ENCODE assay signal across 7 cellular contexts in the genomic region with DNA sequence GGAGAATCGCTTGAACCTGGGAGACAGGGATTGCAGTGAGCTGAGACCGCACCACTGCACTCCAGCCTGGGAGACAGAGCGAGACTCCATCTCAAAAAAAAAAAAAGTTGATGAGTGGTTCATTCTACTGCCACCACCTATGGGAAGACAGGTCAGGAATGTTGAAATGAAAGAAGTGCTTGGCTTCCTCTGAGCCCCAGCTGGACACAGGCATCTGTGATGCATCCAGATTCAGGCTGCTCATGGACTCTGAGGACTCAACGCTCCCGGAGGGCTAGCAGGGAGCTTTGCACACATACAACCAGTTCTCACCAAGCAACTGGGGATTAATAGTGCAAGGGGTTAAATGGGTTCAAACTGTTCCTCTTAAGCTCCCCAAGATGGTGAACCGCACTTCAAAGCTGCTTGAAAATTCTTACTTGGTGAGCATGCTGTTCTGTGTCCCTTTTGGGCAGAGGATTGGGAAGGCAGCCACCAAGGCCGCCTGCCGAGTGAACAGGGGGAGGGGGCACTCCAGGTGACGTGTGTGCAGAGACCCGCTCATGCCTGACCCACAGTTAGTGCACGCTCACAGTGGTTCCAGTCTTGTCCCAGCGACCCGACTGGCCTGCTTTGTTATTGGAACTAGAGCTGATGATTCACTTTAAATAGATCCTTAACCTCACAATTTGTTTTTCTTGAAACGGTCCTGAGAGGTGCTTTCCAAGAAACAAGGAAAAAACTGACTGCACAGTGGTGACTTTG. TPM values are rescaled to one million over a fixed set of nuclear protein-coding genes. Genes with fewer than 3 reads are reported as not detected.
DNase-seq lines count a peak whose midpoint lies in the region; FAIRE-seq and TF ChIP-seq lines count a peak whose summit lies in the region.
"Not testable (repeated sequence)": the region's sequence is repeated elsewhere in the genome, so short reads cannot be mapped to it uniquely, and the experiment has no call there.

No MANE protein-coding gene starts in this region.

- H3K79me1 ChIP-seq in mesenchymal stem cell (replicated peaks; ENCODE audit: low read length, poor library complexity, severe bottlenecking) = not testable (repeated sequence)

- H3K9me3 ChIP-seq in adipocyte (ENCODE audit: control insufficient read depth, low read length); endothelial cell of umbilical vein (replicated peaks; ENCODE audit: control insufficient read depth, insufficient read depth, low read length); hepatocyte (ENCODE audit: low read depth); mesenchymal stem cell (ENCODE audit: control insufficient read depth, low read length); sigmoid colon: not testable (repeated sequence)

- not testable (repeated sequence) for H2BK120ac ChIP-seq in mesenchymal stem cell (ENCODE audit: low read depth, low read length)

- not testable (repeated sequence) for H4K91ac ChIP-seq in mesenchymal stem cell (ENCODE audit: low read length)

- H3K4me1 ChIP-seq in adipocyte (ENCODE audit: control insufficient read depth, insufficient read depth, low read length); endothelial cell of umbilical vein (ENCODE audit: control insufficient read depth, extremely low read depth, insufficient read depth, low read length); hepatocyte (ENCODE audit: insufficient read depth): not testable (repeated sequence)
- H3K4me1 ChIP-seq in mesenchymal stem cell (ENCODE audit: control insufficient read depth, insufficient read depth, low read depth, low read length) (peaks cover 13% of the 10 kb centered on the region), sigmoid colon (peaks cover 0 to 37% (median 18%) of the 10 kb centered on the region in 4 donors)

- CTCF ChIA-PET in endothelial cell of umbilical vein (lab: Charles Lee) = not testable (repeated sequence)

- peaks cover 15% of the 10 kb centered on the region for H3K27me3 ChIP-seq in adipocyte (replicated peaks; ENCODE audit: control insufficient read depth, insufficient read depth, low read length)
- peaks cover 0 to 11% of the 10 kb centered on the region in 2 experiments for H3K27me3 ChIP-seq in endothelial cell of umbilical vein (ENCODE audit: control insufficient read depth in 2 of 2, insufficient read depth in 2 of 2, low read length in 2 of 2)
- not testable (repeated sequence) for H3K27me3 ChIP-seq in hepatocyte, sigmoid colon
- H3K27me3 ChIP-seq in mesenchymal stem cell (ENCODE audit: control insufficient read depth in 1 of 2, insufficient read depth in 1 of 2, low read length in 2 of 2) = peaks cover 0 to 38% of the 10 kb centered on the region in 2 experiments

- dilution Hi-C loops in endothelial cell of umbilical vein (cut with MboI; ENCODE audit: extremely low pct_ligation_motif_present, low sequenced_read_pairs) = not testable (repeated sequence)

- peak overlapping the region; percentile 98 for H2AK5ac ChIP-seq in mesenchymal stem cell (ENCODE audit: low read length, severe bottlenecking)

- not testable (repeated sequence) for H3K14ac ChIP-seq in mesenchymal stem cell (ENCODE audit: low read length in 2 of 2)

- DNase-seq in ELR (ENCODE audit: low read depth) (peak; percentile 34), M059J (ENCODE audit: low read depth) (peak; percentile 66), adipocyte (ENCODE audit: low read depth) (peak; percentile 12), hepatocyte (ENCODE audit: low spot score) (peak; percentile 8), sigmoid colon (peak; percentile 76)
- DNase-seq in endothelial cell of umbilical vein (ENCODE audit: low read depth, low spot score); mesenchymal stem cell: not testable (repeated sequence)

- not testable (repeated sequence) for TF ChIP-seq CTCF in endothelial cell of umbilical vein (IDR thresholded peaks at IDR 0.05; ENCODE audit: extremely low read depth in 1 of 2, insufficient read depth in 1 of 2, low read depth in 1 of 2, low read length in 2 of 2); hepatocyte (IDR thresholded peaks at IDR 0.05; ENCODE audit: poor library complexity); sigmoid colon (IDR thresholded peaks at IDR 0.05)

- H3K23ac ChIP-seq in mesenchymal stem cell (ENCODE audit: low read length in 2 of 2) = not testable (repeated sequence)

- not testable (repeated sequence) for H2AFZ ChIP-seq in endothelial cell of umbilical vein (ENCODE audit: low read depth, low read length); hepatocyte; mesenchymal stem cell (ENCODE audit: low read depth, low read length)

- not testable (repeated sequence) for H3K4me2 ChIP-seq in endothelial cell of umbilical vein (ENCODE audit: insufficient read depth, low read length); hepatocyte
- H3K4me2 ChIP-seq in mesenchymal stem cell (ENCODE audit: low read length, poor library complexity, severe bottlenecking) = peak overlapping the region; percentile 57

- H3K9me2 ChIP-seq in hepatocyte (replicated peaks; ENCODE audit: insufficient read depth) = not testable (repeated sequence)

- not testable (repeated sequence) for H2BK12ac ChIP-seq in mesenchymal stem cell (ENCODE audit: low read length in 2 of 2)

- H3K27ac ChIP-seq in endothelial cell of umbilical vein (ENCODE audit: insufficient read depth, low read depth, low read length); hepatocyte: not testable (repeated sequence)
- peak overlapping the region; percentile 59 for H3K27ac ChIP-seq in mesenchymal stem cell (ENCODE audit: low read length, poor library complexity, severe bottlenecking)
- H3K27ac ChIP-seq in sigmoid colon = peak overlapping the region in 3 of 4 donors; percentile 30 to 82 (median 75)

- not testable (repeated sequence) for H3K4me3 ChIP-seq in adipocyte (ENCODE audit: low read length); endothelial cell of umbilical vein (replicated peaks in 1 of 3; ENCODE audit: insufficient read depth in 1 of 3, low read depth in 1 of 3, low read length in 3 of 3); hepatocyte; mesenchymal stem cell (ENCODE audit: insufficient read depth in 1 of 2, low read depth in 1 of 2, low read length in 2 of 2); sigmoid colon

- TF ChIP-seq EP300 in sigmoid colon (IDR thresholded peaks at IDR 0.05) = not testable (repeated sequence)

- H3K9me1 ChIP-seq in endothelial cell of umbilical vein (replicated peaks; ENCODE audit: control insufficient read depth, extremely low read depth, insufficient read depth, low read length) = not testable (repeated sequence)

- H3K9ac ChIP-seq in adipocyte (ENCODE audit: low read length); endothelial cell of umbilical vein (replicated peaks; ENCODE audit: extremely low read depth, insufficient read depth, low read length); mesenchymal stem cell (ENCODE audit: low read length): not testable (repeated sequence)

- H3K4ac ChIP-seq in mesenchymal stem cell (ENCODE audit: low read depth in 1 of 2, low read length in 2 of 2) = not testable (repeated sequence)

- H3K79me2 ChIP-seq in endothelial cell of umbilical vein (ENCODE audit: control insufficient read depth, insufficient read depth, low read length); hepatocyte: not testable (repeated sequence)

- peak; percentile 31 for FAIRE-seq in endothelial cell of umbilical vein (lab: Jason Lieb, UNC)

- POLR2A ChIA-PET in endothelial cell of umbilical vein (lab: Charles Lee) = not testable (repeated sequence)

- intact Hi-C loops in endothelial cell of umbilical vein (cut with micrococcal nuclease); sigmoid colon (cut with DNase I): not testable (repeated sequence)

- not testable (repeated sequence) for H4K8ac ChIP-seq in mesenchymal stem cell (ENCODE audit: low read length)

- TF ChIP-seq POLR2A in endothelial cell of umbilical vein (IDR thresholded peaks at IDR 0.05; ENCODE audit: low read depth, low read length); sigmoid colon (IDR thresholded peaks at IDR 0.05): not testable (repeated sequence)

- not testable (repeated sequence) for H4K20me1 ChIP-seq in endothelial cell of umbilical vein (replicated peaks; ENCODE audit: control insufficient read depth, extremely low read depth, insufficient read depth, low read length); hepatocyte (ENCODE audit: insufficient read depth, poor library complexity, severe bottlenecking)

- not testable (repeated sequence) for H3K18ac ChIP-seq in mesenchymal stem cell (ENCODE audit: low read depth in 1 of 2, low read length in 2 of 2)

- not testable (repeated sequence) for H3K36me3 ChIP-seq in adipocyte (ENCODE audit: control insufficient read depth, insufficient read depth, low read length, severe bottlenecking); endothelial cell of umbilical vein (ENCODE audit: control insufficient read depth in 2 of 2, extremely low read depth in 1 of 2, insufficient read depth in 2 of 2, low read length in 2 of 2); hepatocyte (replicated peaks; ENCODE audit: insufficient read depth, low read depth); mesenchymal stem cell (ENCODE audit: control insufficient read depth in 1 of 2, insufficient read depth in 2 of 2, low read depth in 1 of 2, low read length in 2 of 2); sigmoid colon

- not testable (repeated sequence) for H2BK15ac ChIP-seq in mesenchymal stem cell (ENCODE audit: low read depth, poor library complexity, severe bottlenecking)

- 74% methylated on average over 14 of the region's 14 CpGs for WGBS in hepatocyte (ENCODE audit: low lambda C conversion rate, missing lambda C conversion rate)
- WGBS in mesenchymal stem cell = 76% methylated on average over 6 of the region's 14 CpGs
- whole genome bisulfite sequencing in sigmoid colon, 2 donors = 74 to 83% methylated on average over 13 of the region's 14 CpGs

- not testable (repeated sequence) for H2BK5ac ChIP-seq in mesenchymal stem cell (ENCODE audit: low read depth, low read length, poor library complexity, severe bottlenecking)

- not testable (repeated sequence) for BruUV-seq in endothelial cell of umbilical vein (replicated peaks; lab: Mats Ljungman, UMichigan)

RNA-seq across cellular contexts. Expression of a gene that starts 32.1 kb away (rescaled TPM):
- not detected in 2 replicates for total RNA-seq in M059J (2014; rRNA removed; shearing (Covaris generic))
- total RNA-seq in endothelial cell of umbilical vein = 1,319 and 2,019 TPM in 2 replicates
- under 0.01 and 206 TPM in 2 replicates for polyA plus RNA-seq in endothelial cell of umbilical vein
- polyA plus RNA-seq in endothelial cell of umbilical vein (2011; cell fraction: cytosol; rRNA removed) = under 0.01 TPM in 1 of 2 replicates, not detected in the other
- under 0.01 TPM in 2 replicates for polyA plus RNA-seq in endothelial cell of umbilical vein (2011; cell fraction: nucleus; rRNA removed)
- 123 TPM in 1 of 2 replicates, not detected in the other for polyA plus RNA-seq in endothelial cell of umbilical vein (2012)
- polyA minus RNA-seq in endothelial cell of umbilical vein = 9,566 and 13,963 TPM in 2 replicates
- polyA minus RNA-seq in endothelial cell of umbilical vein (2011; cell fraction: cytosol; rRNA and poly(A)+ RNA removed) = 46,668 TPM
- polyA minus RNA-seq in endothelial cell of umbilical vein (2011; cell fraction: nucleus; rRNA and poly(A)+ RNA removed) = 60,677 and 87,675 TPM in 2 replicates
- under 0.01 TPM in 2 replicates for total RNA-seq in hepatocyte
- polyA plus RNA-seq in hepatocyte = not detected in 2 replicates
- polyA plus RNA-seq in mesenchymal stem cell (2013, experiment 1 of 2) = not detected
- not detected for polyA plus RNA-seq in mesenchymal stem cell (2013, experiment 2 of 2)
- total RNA-seq in sigmoid colon = under 1 TPM; under 0.01 TPM
- polyA plus RNA-seq in sigmoid colon = not detected

Comparison
In these comparisons a context has a peak if more than half of its experiments do, and no peak if none do; other contexts are left out.
1. RNA of a gene that starts 32.1 kb away (total RNA-seq): 1,319 to 2,019 TPM in endothelial cell of umbilical vein; not detected in M059J, under 0.01 TPM in hepatocyte and under 0.01 TPM in sigmoid colon; every median in the first group is over 1,000 times any median in the second.